ENCODE assay signal across 8 cellular contexts in the genomic region with DNA sequence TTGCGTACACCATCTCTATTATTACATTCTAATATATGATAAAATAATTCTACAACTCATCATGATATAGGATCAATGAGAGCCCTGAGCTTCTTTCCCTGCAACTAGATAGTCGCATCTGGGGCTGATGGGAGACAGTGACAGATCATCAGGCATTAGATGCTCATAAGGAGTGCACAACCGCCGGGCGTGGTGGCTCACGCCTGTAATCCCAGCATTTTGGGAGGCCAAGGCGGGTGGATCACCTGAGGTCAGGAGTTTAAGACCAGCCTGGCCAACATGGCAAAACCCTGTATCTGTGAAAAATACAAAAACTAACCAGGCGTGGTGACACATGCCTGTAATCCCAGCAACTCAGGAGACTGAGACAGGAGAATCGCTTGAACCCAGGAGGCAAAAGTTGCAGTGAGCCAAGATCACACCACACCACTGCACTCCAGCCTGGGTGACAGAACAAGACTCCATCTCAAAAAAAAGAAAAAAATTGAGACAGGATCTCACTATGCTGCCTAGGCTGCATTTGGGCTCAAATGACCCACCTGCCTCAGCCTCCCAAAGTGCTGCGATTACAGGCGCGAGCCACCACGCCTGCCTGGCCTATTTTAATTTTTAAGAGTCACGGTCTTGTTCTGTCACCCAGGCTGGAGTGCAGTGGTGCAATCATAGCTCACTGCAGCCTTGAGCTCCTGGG. TPM values are rescaled to one million over a fixed set of nuclear protein-coding genes. Genes with fewer than 3 reads are reported as not detected.
DNase-seq lines count a peak whose midpoint lies in the region; ATAC-seq and TF ChIP-seq lines count a peak whose summit lies in the region.
"Not testable (repeated sequence)": the region's sequence is repeated elsewhere in the genome, so short reads cannot be mapped to it uniquely, and the experiment has no call there.

No MANE protein-coding gene starts in this region.

- peak overlapping the region; percentile 100 for H3K4me3 Mint-ChIP-seq in activated CD4-positive, alpha-beta T cell treated with anti-CD3 and anti-CD28 coated beads for 36 hours
- not testable (repeated sequence) for H3K4me3 Mint-ChIP-seq in memory B cell

- H3K4me1 Mint-ChIP-seq in activated CD4-positive, alpha-beta T cell treated with anti-CD3 and anti-CD28 coated beads for 36 hours: peaks cover 16% of the 10 kb centered on the region
- H3K4me1 Mint-ChIP-seq in memory B cell: peaks cover 43% of the 10 kb centered on the region

- WGBS in spleen, 5 donors: 78 to 86% (median 83%) methylated on average over 14 of the region's 14 CpGs

- POLR2A ChIA-PET in activated CD4-positive, alpha-beta T cell treated with anti-CD3 and anti-CD28 coated beads for 36 hours (lab: Charles Lee): interaction anchor here (0.7 to 1.2 kb wide), 2 partner anchors 10 to 168 kb away, joined by 3 to 4 read pairs; no protein-coding TSS in a partner anchor

- H3K79me2 ChIP-seq in OCI-LY1 (ENCODE audit: insufficient read depth, low read length): not testable (repeated sequence)

- not testable (repeated sequence) for H3K9ac ChIP-seq in BLaER1; OCI-LY1 (ENCODE audit: low read length)

- not testable (repeated sequence) for H3K9me3 Mint-ChIP-seq in activated CD4-positive, alpha-beta T cell treated with anti-CD3 and anti-CD28 coated beads for 36 hours (ENCODE audit: low read depth); activated naive CD4-positive, alpha-beta T cell treated with anti-CD3 and anti-CD28 coated beads, Interleukin-2, amount 50 U/mL, for 72 hours; memory B cell

- peaks cover 53% of the 10 kb centered on the region for H3K36me3 Mint-ChIP-seq in activated CD4-positive, alpha-beta T cell treated with anti-CD3 and anti-CD28 coated beads for 36 hours (ENCODE audit: low read depth)
- peaks cover 34 to 38% of the 10 kb centered on the region in 2 donors for H3K36me3 Mint-ChIP-seq in activated naive CD4-positive, alpha-beta T cell treated with anti-CD3 and anti-CD28 coated beads, Interleukin-2, amount 50 U/mL, for 72 hours
- H3K36me3 Mint-ChIP-seq in memory B cell: peaks cover 30% of the 10 kb centered on the region

- not testable (repeated sequence) for H3K4me3 ChIP-seq in BLaER1; OCI-LY1 (ENCODE audit: low read depth, low read length, poor library complexity, severe bottlenecking); epithelial cell of esophagus (ENCODE audit: low read length); spleen

- peaks cover 60% of the 10 kb centered on the region for H3K36me3 ChIP-seq in BLaER1
- H3K36me3 ChIP-seq in OCI-LY1 (ENCODE audit: insufficient read depth, low read length): peaks cover 60% of the 10 kb centered on the region
- H3K36me3 ChIP-seq in spleen: peaks cover 14 to 61% (median 42%) of the 10 kb centered on the region in 6 donors

- DNase-seq in activated CD4-positive, alpha-beta T cell treated with anti-CD3 and anti-CD28 coated beads for 36 hours: peak; percentile 50
- DNase-seq in activated naive CD4-positive, alpha-beta T cell treated with anti-CD3 and anti-CD28 coated beads, Interleukin-2, amount 50 U/mL, for 72 hours (ENCODE audit: low spot score in 2 of 2): peak in 1 of 2 donors; percentile 29
- DNase-seq in epithelial cell of esophagus (ENCODE audit: low read depth): peak; percentile 46
- DNase-seq in memory B cell (ENCODE audit: low spot score in 2 of 2); spleen: not testable (repeated sequence)

- H3K27me3 Mint-ChIP-seq in activated CD4-positive, alpha-beta T cell treated with anti-CD3 and anti-CD28 coated beads for 36 hours; memory B cell: not testable (repeated sequence)

- H3K27ac Mint-ChIP-seq in activated CD4-positive, alpha-beta T cell treated with anti-CD3 and anti-CD28 coated beads for 36 hours: peak overlapping the region; percentile 79
- H3K27ac Mint-ChIP-seq in activated naive CD4-positive, alpha-beta T cell treated with anti-CD3 and anti-CD28 coated beads, Interleukin-2, amount 50 U/mL, for 72 hours: peak overlapping the region; percentile 94 to 99
- peak overlapping the region; percentile 79 for H3K27ac Mint-ChIP-seq in memory B cell

- not testable (repeated sequence) for H3K9me2 ChIP-seq in OCI-LY1 (ENCODE audit: low read depth, low read length)

- peaks cover 49% of the 10 kb centered on the region for H3F3A ChIP-seq in OCI-LY1 (ENCODE audit: insufficient read depth, low read length)

- not testable (repeated sequence) for H3K27me3 ChIP-seq in BLaER1; OCI-LY1 (ENCODE audit: insufficient read depth, low read length); spleen (replicated peaks in 1 of 7)

- not testable (repeated sequence) for H3K27ac ChIP-seq in BLaER1
- H3K27ac ChIP-seq in OCI-LY1 (ENCODE audit: low read depth, low read length, poor library complexity, severe bottlenecking): peak overlapping the region; percentile 71
- peak overlapping the region in 5 of 8 donors; percentile 6 to 100 (median 47) for H3K27ac ChIP-seq in spleen

- H3K4me1 ChIP-seq in BLaER1 (peaks cover 55% of the 10 kb centered on the region), OCI-LY1 (ENCODE audit: insufficient read depth, low read length, severe bottlenecking) (peaks cover 17% of the 10 kb centered on the region), spleen (peaks cover 25 to 67% (median 35%) of the 10 kb centered on the region in 6 donors)

- not testable (repeated sequence) for H3K9me3 ChIP-seq in BLaER1; OCI-LY1 (ENCODE audit: low read length); spleen

- not testable (repeated sequence) for H2AFZ ChIP-seq in OCI-LY1 (ENCODE audit: low read length)

- TF ChIP-seq CTCF in OCI-LY1 (IDR thresholded peaks at IDR 0.05; ENCODE audit: low read length); epithelial cell of esophagus (IDR thresholded peaks at IDR 0.05; ENCODE audit: insufficient read depth, low read depth, low read length, missing control alignments); spleen (IDR thresholded peaks at IDR 0.05 in 8 of 11, conservative IDR thresholded peaks at IDR 0.05 in 3 of 11): not testable (repeated sequence)

- intact Hi-C loops in activated CD4-positive, alpha-beta T cell treated with anti-CD3 and anti-CD28 coated beads for 36 hours (cut with DNase I, micrococcal nuclease); spleen (cut with DNase I; ENCODE audit: low total_unique reads): not testable (repeated sequence)

- peak; percentile 79 for TF ChIP-seq POLR2A in GM18505 (IDR thresholded peaks at IDR 0.05; ENCODE audit: borderline replicate concordance, extremely low read depth, insufficient read depth, insufficient read length)
- not testable (repeated sequence) for TF ChIP-seq POLR2A in spleen (IDR thresholded peaks at IDR 0.05)

- not testable (repeated sequence) for ATAC-seq in GM18505 (IDR thresholded peaks at IDR 0.05; ENCODE audit: unreplicated experiment); activated CD4-positive, alpha-beta T cell treated with anti-CD3 and anti-CD28 coated beads for 36 hours; activated naive CD4-positive, alpha-beta T cell treated with anti-CD3 and anti-CD28 coated beads, Interleukin-2, amount 50 U/mL, for 72 hours; memory B cell (ENCODE audit: low read depth)

- peaks cover 70% of the 10 kb centered on the region for H4K20me1 ChIP-seq in BLaER1
- H4K20me1 ChIP-seq in OCI-LY1 (ENCODE audit: insufficient read depth, low read length): not testable (repeated sequence)

- H3K4me2 ChIP-seq in BLaER1: 0 out of 2 replicates have a peak overlapping the region, but pooled peaks have one; percentile 62
- H3K4me2 ChIP-seq in OCI-LY1 (ENCODE audit: low read length): not testable (repeated sequence)

- CTCF ChIA-PET in activated CD4-positive, alpha-beta T cell treated with anti-CD3 and anti-CD28 coated beads for 36 hours (lab: Charles Lee): interaction anchor here (1.0 to 2.9 kb wide), 6 partner anchors 8 to 140 kb away, joined by 3 to 12 read pairs (median 4); no protein-coding TSS in a partner anchor

RNA-seq across cellular contexts. Expression of a gene that starts 5.7 kb away (rescaled TPM):
- over 10,000 TPM in 1 of 2 experiments, 1,000 to 10,000 TPM in 1; 9,205 to 11,516 TPM for total RNA-seq in activated CD4-positive, alpha-beta T cell treated with anti-CD3 and anti-CD28 coated beads for 36 hours
- over 10,000 TPM in 1 of 2 donors, 1,000 to 10,000 TPM in 1; 9,203 to 11,527 TPM for total RNA-seq in activated naive CD4-positive, alpha-beta T cell treated with anti-CD3 and anti-CD28 coated beads, Interleukin-2, amount 50 U/mL, for 72 hours
- 1,000 to 10,000 TPM; 3,529 to 8,565 (median 4,739) TPM for total RNA-seq in spleen
- 1,000 to 10,000 TPM; 5,220 to 6,605 (median 5,389) TPM for polyA plus RNA-seq in spleen

RNA-seq across cellular contexts. Expression of a gene that starts 11.1 kb away (rescaled TPM):
- 1 to 10 TPM; 8.5 to 9.1 TPM for total RNA-seq in activated CD4-positive, alpha-beta T cell treated with anti-CD3 and anti-CD28 coated beads for 36 hours
- 10 to 100 TPM in 1 of 2 donors, 1 to 10 TPM in 1; 9.4 to 11.6 TPM for total RNA-seq in activated naive CD4-positive, alpha-beta T cell treated with anti-CD3 and anti-CD28 coated beads, Interleukin-2, amount 50 U/mL, for 72 hours
- 10 to 100 TPM in 4 of 7 donors, 1 to 10 TPM in 3; 7.8 to 11.7 (median 10.2) TPM for total RNA-seq in spleen
- polyA plus RNA-seq in spleen: 1 to 10 TPM in 2 of 3 donors, under 1 TPM in 1; 0.59 to 2.3 (median 1.0) TPM
